ENCODE assay signal across 8 cellular contexts in the genomic region with DNA sequence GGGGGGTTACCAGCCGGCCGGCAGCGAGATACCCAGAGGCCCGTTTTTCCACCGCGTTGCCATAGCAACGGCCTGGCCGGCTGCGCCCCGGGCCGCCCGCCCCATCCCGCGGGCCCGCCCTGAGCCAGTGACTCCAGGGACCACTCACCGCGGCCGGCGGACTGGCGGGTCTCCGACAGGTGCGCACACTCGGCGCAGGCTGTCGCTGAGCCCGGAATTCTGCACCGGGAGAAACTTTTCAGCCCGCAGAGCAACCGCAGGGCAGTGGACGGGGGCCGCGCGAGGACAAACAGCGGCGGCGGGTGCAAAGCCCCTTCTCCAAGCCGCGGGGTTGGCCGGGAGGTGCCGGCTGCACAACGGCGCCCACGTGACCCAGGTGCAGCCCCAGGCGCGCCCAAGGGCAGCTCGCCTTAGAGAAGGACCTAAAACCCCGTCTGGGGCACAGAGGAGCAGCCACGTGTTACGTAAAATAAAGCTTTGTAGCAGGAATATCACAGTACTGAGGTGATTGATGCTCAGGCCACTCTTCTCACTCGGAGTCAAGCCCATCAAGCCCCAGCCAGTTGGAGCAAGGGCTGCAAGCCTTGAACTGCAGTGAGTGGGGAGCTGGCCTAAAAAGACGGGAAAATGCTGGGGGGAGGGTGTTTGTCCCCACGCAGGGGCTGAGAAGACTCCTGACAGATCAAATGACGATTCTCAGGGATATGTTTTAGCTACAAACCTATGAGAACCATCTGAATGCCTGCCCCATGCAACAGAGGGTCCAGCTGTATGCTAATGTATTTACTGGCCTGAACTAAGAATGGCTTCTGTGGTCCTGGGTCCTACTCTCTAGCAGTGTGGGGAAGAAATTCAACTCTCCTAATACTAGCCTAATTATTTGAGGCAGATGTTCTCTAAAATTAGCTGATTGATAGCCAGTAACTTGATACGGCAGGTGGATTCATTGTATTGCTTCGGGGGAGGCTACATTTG. TPM values are rescaled to one million over a fixed set of nuclear protein-coding genes. Genes with fewer than 3 reads are reported as not detected.
A peak's percentile ranks its signal among the peaks of the same experiment; 100 is the strongest.
DNase-seq lines count a peak whose midpoint lies in the region; ATAC-seq and TF ChIP-seq lines count a peak whose summit lies in the region.

A gene (minus strand): TSS at position 294 of the 975 bp plus-strand sequence. CDS start 119,323 bp downstream, outside the sequence.

- peaks cover 13% of the 10 kb centered on the region for H3K4me1 Mint-ChIP-seq in memory B cell

- H3K27ac ChIP-seq in dorsolateral prefrontal cortex, result peak within 1 kb of the TSS in 3 of 59 donors; percentile 9 to 33 (median 17)

- no peak for TF ChIP-seq CTCF in GM12864 (IDR thresholded peaks at IDR 0.05; ENCODE audit: low read depth, low read length, missing control alignments)
- no peak for TF ChIP-seq CTCF in dorsolateral prefrontal cortex (IDR thresholded peaks at IDR 0.05 in 54 of 56, conservative IDR thresholded peaks at IDR 0.05 in 2 of 56; ENCODE audit: low read depth in 1 of 56, partially characterized antibody in 56 of 56)

- H3K4me3 Mint-ChIP-seq in memory B cell, result peak within 1 kb of the TSS; percentile 87

- H3K27me3 Mint-ChIP-seq in memory B cell, result no peaks in the 10 kb centered on the region

- peaks cover 0 to 45% (median 10%) of the 10 kb centered on the region in 45 donors for H3K27me3 ChIP-seq in dorsolateral prefrontal cortex

- peak within 1 kb of the TSS; percentile 79 for H3K4me3 ChIP-seq in GM12864 (ENCODE audit: low read depth, low read length)
- H3K4me3 ChIP-seq in Jurkat, Clone E6-1 (ENCODE audit: low read length), result peak within 1 kb of the TSS; percentile 56
- H3K4me3 ChIP-seq in dorsolateral prefrontal cortex, result peak within 1 kb of the TSS; percentile 43 to 79 (median 65)

- peak within 1 kb of the TSS; percentile 56 for H3K27ac Mint-ChIP-seq in memory B cell

- no peaks in the 10 kb centered on the region for H3K9me3 Mint-ChIP-seq in memory B cell

- no peaks in the 10 kb centered on the region for H3K36me3 Mint-ChIP-seq in memory B cell

- intact Hi-C loops in dorsolateral prefrontal cortex (cut with DNase I), result no loop called here

- DNase-seq in GM12864 (ENCODE audit: low read depth) (no peak), SHP77 treated with DMSO at 0.1 percent for 48 hours (lab: John Stamatoyannopoulos, UW) (peak; percentile 47), dorsolateral prefrontal cortex (peak in 3 of 10 donors; percentile 26 to 56 (median 49)), memory B cell (ENCODE audit: low spot score in 2 of 2) (peak; percentile 32 to 43), occipital lobe (lab: John Stamatoyannopoulos, UW) (no peak)
- DNase-seq in Jurkat, Clone E6-1 (ENCODE audit: low read depth, low spot score), result peak; percentile 41
- peak; percentile 64 for DNase-seq in stimulated activated naive CD8-positive, alpha-beta T cell treated with anti-CD3 and anti-CD28 coated beads, Interleukin-15, Interleukin-2, amounts not matched to agents 100 U/mL and 50 U/mL, for 24 hours

- ATAC-seq in GM21717 (IDR thresholded peaks at IDR 0.05; ENCODE audit: unreplicated experiment) (peak; percentile 97), memory B cell (ENCODE audit: low read depth) (peak; percentile 89)
- ATAC-seq in stimulated activated naive CD8-positive, alpha-beta T cell treated with anti-CD3 and anti-CD28 coated beads, Interleukin-15, Interleukin-2, amounts not matched to agents 100 U/mL and 50 U/mL, for 24 hours, result peak; percentile 95

RNA-seq across cellular contexts. Expression of the gene that starts here (rescaled TPM):
- 12.0 TPM for polyA plus RNA-seq in Jurkat, Clone E6-1 (2012; ENCODE audit: insufficient read depth, insufficient read length)
- total RNA-seq in dorsolateral prefrontal cortex (10 to 100 TPM in 78 of 120 experiments, 1 to 10 TPM in 42; 4.8 to 24.9 (median 10.9) TPM), occipital lobe (9.5 TPM)

Comparison
In these comparisons a context has a peak if more than half of its experiments do, and no peak if none do; other contexts are left out.
1. DNase-seq: peak in Jurkat, Clone E6-1 (single experiment), SHP77 treated with DMSO at 0.1 percent for 48 hours (single experiment), memory B cell (2 of 2) and stimulated activated naive CD8-positive, alpha-beta T cell treated with anti-CD3 and anti-CD28 coated beads, Interleukin-15, Interleukin-2, amounts not matched to agents 100 U/mL and 50 U/mL, for 24 hours (single experiment); none in GM12864 (single experiment) and occipital lobe (single experiment).
2. Peak in every context shown above with its lines, with median percentiles within 50 percentile points of each other: H3K4me3 ChIP-seq and ATAC-seq.